Comparison of ENCODE assay signal across 8 cellular contexts in the genomic region with DNA sequence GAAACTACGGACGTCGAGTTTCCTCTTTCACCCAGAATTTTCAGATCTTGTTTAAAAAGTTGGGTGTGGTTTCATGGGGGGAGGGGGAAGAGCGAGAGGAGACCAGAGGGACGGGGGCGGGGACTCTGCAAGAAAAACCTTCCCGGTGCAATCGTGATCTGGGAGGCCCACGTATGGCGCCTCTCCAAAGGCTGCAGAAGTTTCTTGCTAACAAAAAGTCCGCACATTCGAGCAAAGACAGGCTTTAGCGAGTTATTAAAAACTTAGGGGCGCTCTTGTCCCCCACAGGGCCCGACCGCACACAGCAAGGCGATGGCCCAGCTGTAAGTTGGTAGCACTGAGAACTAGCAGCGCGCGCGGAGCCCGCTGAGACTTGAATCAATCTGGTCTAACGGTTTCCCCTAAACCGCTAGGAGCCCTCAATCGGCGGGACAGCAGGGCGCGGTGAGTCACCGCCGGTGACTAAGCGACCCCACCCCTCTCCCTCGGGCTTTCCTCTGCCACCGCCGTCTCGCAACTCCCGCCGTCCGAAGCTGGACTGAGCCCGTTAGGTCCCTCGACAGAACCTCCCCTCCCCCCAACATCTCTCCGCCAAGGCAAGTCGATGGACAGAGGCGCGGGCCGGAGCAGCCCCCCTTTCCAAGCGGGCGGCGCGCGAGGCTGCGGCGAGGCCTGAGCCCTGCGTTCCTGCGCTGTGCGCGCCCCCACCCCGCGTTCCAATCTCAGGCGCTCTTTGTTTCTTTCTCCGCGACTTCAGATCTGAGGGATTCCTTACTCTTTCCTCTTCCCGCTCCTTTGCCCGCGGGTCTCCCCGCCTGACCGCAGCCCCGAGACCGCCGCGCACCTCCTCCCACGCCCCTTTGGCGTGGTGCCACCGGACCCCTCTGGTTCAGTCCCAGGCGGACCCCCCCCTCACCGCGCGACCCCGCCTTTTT. TPM values are rescaled to one million over a fixed set of nuclear protein-coding genes. Genes with fewer than 3 reads are reported as not detected.
DNase-seq lines count a peak whose midpoint lies in the region; ATAC-seq and TF ChIP-seq lines count a peak whose summit lies in the region.

A gene (plus strand): TSS at position 161 of the 935 bp plus-strand sequence. CDS start 1,182 bp downstream, outside the sequence.

- no peaks in the 10 kb centered on the region for H3K9me3 Mint-ChIP-seq in central memory CD8-positive, alpha-beta T cell

- ATAC-seq in DND-41 (ENCODE audit: insufficient read depth, low read depth) = peak; percentile 57
- ATAC-seq in GM21723 (IDR thresholded peaks at IDR 0.05; ENCODE audit: unreplicated experiment) = peak; percentile 35
- peak; percentile 22 for ATAC-seq in central memory CD8-positive, alpha-beta T cell (replicated peaks; ENCODE audit: extremely low read depth, poor library complexity, severe bottlenecking)

- H3K4me3 ChIP-seq in DND-41 (ENCODE audit: low read depth in 1 of 2, low read length in 2 of 2) = peak within 1 kb of the TSS; percentile 88 to 96
- peak within 1 kb of the TSS; percentile 94 for H3K4me3 ChIP-seq in kidney epithelial cell (ENCODE audit: low read depth, low read length)

- H3K27ac ChIP-seq in DND-41 (ENCODE audit: low read length) (peak within 1 kb of the TSS; percentile 95), KOPT-K1 (ENCODE audit: low read depth, low read length, poor library complexity, severe bottlenecking) (peak within 1 kb of the TSS; percentile 94)

- peaks cover 34% of the 10 kb centered on the region for H3K79me2 ChIP-seq in DND-41 (ENCODE audit: insufficient read depth, low read length)

- H3K27me3 Mint-ChIP-seq in central memory CD8-positive, alpha-beta T cell = no peaks in the 10 kb centered on the region

- H3K9ac ChIP-seq in DND-41 (ENCODE audit: low read depth, low read length) = peak within 1 kb of the TSS; percentile 99

- DNase-seq in DND-41 (peak; percentile 90), kidney epithelial cell (ENCODE audit: low read depth) (peak; percentile 83), NCI-H2081 treated with DMSO at 0.1 percent for 48 hours (lab: John Stamatoyannopoulos, UW) (no peak)
- peak; percentile 78 for DNase-seq in activated CD4-positive, CD25-positive, alpha-beta regulatory T cell treated with anti-CD3 and anti-CD28 coated beads, Interleukin-2, amount 50 U/mL, for 72 hours
- peak; percentile 69 to 79 for DNase-seq in central memory CD8-positive, alpha-beta T cell (ENCODE audit: low spot score in 2 of 2)
- peak; percentile 80 to 83 for DNase-seq in stimulated activated CD4-positive, alpha-beta T cell treated with anti-CD3 and anti-CD28 coated beads, Interleukin-15, amount 100 ng/mL, for 48 hours (ENCODE audit: low read depth in 2 of 2)

- H3K27me3 ChIP-seq in DND-41 (ENCODE audit: insufficient read depth, low read length, poor library complexity) = no peaks in the 10 kb centered on the region
- no peaks in the 10 kb centered on the region for H3K27me3 ChIP-seq in kidney epithelial cell (ENCODE audit: control insufficient read depth, insufficient read depth, low read length)

- H3K4me3 Mint-ChIP-seq in central memory CD8-positive, alpha-beta T cell = peak within 1 kb of the TSS; percentile 95

- peaks cover 39% of the 10 kb centered on the region for H3K36me3 ChIP-seq in DND-41 (ENCODE audit: insufficient read depth, low read length)
- peaks cover 29% of the 10 kb centered on the region for H3K36me3 ChIP-seq in KOPT-K1 (ENCODE audit: insufficient read depth, low read length)
- no peaks in the 10 kb centered on the region for H3K36me3 ChIP-seq in kidney epithelial cell (ENCODE audit: control insufficient read depth, insufficient read depth, low read length)

- H3K4me1 Mint-ChIP-seq in central memory CD8-positive, alpha-beta T cell = peaks cover 63% of the 10 kb centered on the region

- H3K9me3 ChIP-seq in DND-41 (ENCODE audit: insufficient read depth, low read length, severe bottlenecking) = no peaks in the 10 kb centered on the region
- no peaks in the 10 kb centered on the region for H3K9me3 ChIP-seq in KOPT-K1 (ENCODE audit: insufficient read depth, low read length, poor library complexity, severe bottlenecking)

- peaks cover 49% of the 10 kb centered on the region for H3K4me1 ChIP-seq in DND-41 (ENCODE audit: insufficient read depth, low read length)

- H4K20me1 ChIP-seq in DND-41 (ENCODE audit: insufficient read depth, low read length) = peaks cover 34% of the 10 kb centered on the region

- H2AFZ ChIP-seq in DND-41 (ENCODE audit: low read depth, low read length) = peak within 1 kb of the TSS; percentile 87

- H3K27ac Mint-ChIP-seq in central memory CD8-positive, alpha-beta T cell (ENCODE audit: low read depth) = peak within 1 kb of the TSS; percentile 98

- TF ChIP-seq CTCF in DND-41 (IDR thresholded peaks at IDR 0.05; ENCODE audit: borderline replicate concordance, extremely low read depth, low read length, poor library complexity, severe bottlenecking) (no peak), kidney epithelial cell (IDR thresholded peaks at IDR 0.05; ENCODE audit: insufficient read depth, low read length, poor library complexity, severe bottlenecking) (no peak)

- H3K36me3 Mint-ChIP-seq in central memory CD8-positive, alpha-beta T cell (ENCODE audit: insufficient read depth) = peaks cover 65% of the 10 kb centered on the region

- peak within 1 kb of the TSS; percentile 92 for H3K4me2 ChIP-seq in DND-41 (ENCODE audit: insufficient read depth, low read length)

RNA-seq across cellular contexts. Expression of the gene that starts here (rescaled TPM):
- 5,277 and 5,556 TPM in 2 replicates for total RNA-seq in kidney epithelial cell
